Comparison of ENCODE assay signal across 1 cellular context in the genomic region with DNA sequence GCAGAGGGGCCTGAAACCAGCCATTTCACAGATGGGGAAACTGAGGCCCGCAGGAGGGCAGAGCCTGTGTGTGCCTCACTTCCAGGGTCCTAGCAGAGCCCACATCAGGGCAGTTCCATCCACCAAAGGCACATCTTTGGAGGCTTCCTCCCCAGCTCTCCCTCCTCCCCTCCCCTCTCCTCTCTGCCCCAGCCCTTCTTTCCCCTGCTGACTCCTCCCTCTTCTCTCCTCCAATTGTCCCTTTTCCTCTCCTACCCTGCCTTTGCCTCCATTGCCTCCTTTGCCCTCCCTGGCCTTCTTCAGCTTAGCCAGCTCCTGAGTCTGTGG.
TF ChIP-seq lines count a peak whose summit lies in the region.

No MANE protein-coding gene starts in this region.

TF ChIP-seq in H1, 55 proteins besides CTCF, POLR2A, EP300 and RAD21:
- TF ChIP-seq KDM1A (IDR thresholded peaks at IDR 0.05; ENCODE audit: borderline replicate concordance, low read length): peak; percentile 33; the same call in 1 of the 2 replicates
- no peak for TF ChIP-seq HDAC2 (IDR thresholded peaks at IDR 0.05; ENCODE audit: borderline replicate concordance in 1 of 2, low read depth in 2 of 2, low read length in 2 of 2)
